Comparison of ENCODE assay signal across 23 cellular contexts in the genomic region with DNA sequence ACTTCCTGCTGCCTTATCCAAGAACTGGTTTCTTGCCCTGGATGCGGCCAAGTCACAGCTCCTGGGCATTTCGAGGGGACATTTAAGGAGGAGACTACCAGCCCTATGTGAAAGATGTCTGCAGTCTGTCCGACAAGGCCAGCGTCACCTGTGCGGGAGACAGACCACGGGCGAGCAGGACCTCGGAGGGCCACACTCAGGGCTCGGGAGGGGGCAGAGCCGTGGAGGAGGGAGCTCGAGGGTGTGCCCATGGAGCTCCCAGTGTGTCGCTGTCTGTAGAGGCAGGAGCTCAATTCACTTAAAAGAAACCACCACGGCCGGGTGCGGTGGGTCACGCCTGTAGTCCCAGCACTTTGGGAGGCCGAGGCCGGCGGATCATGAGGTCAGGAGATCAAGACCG. TPM values are rescaled to one million over a fixed set of nuclear protein-coding genes. Genes with fewer than 3 reads are reported as not detected.
"Had no signal": no experiment of that assay in that cellular context is flagged by ENCODE, and none has a peak within 500 bp of the region (broad histone marks: within the 10 kb centered on the region; RNA-seq: fewer than 3 reads in every experiment).

No MANE protein-coding gene starts in this region.

- H3K4me3 Mint-ChIP-seq: activated CD8-positive, alpha-beta T cell treated with anti-CD3 and anti-CD28 coated beads, Interleukin-2, amount 10 ng/mL, durations not matched to agents 7 days and 5 days; activated naive CD8-positive, alpha-beta T cell treated with anti-CD3 and anti-CD28 coated beads, Interleukin-2, amount 10 ng/mL, durations not matched to agents 7 days and 5 days; central memory CD8-positive, alpha-beta T cell had no signal

- H3K36me3 ChIP-seq: adrenal gland, SJCRH30 had no signal

- H3K27ac Mint-ChIP-seq: activated CD8-positive, alpha-beta T cell treated with anti-CD3 and anti-CD28 coated beads, Interleukin-2, amount 10 ng/mL, durations not matched to agents 7 days and 5 days; activated naive CD8-positive, alpha-beta T cell treated with anti-CD3 and anti-CD28 coated beads, Interleukin-2, amount 10 ng/mL, durations not matched to agents 7 days and 5 days had no signal

- H3K27ac ChIP-seq: adrenal gland, SJCRH30 had no signal

- H3K4me1 Mint-ChIP-seq: central memory CD8-positive, alpha-beta T cell had no signal

- H3K4me2 ChIP-seq: SK-N-SH had no signal

- H3K9me3 ChIP-seq: adrenal gland, SJCRH30, SK-N-SH had no signal

- H3K9ac ChIP-seq: SK-N-SH had no signal

- H3K36me3 Mint-ChIP-seq: activated naive CD8-positive, alpha-beta T cell treated with anti-CD3 and anti-CD28 coated beads, Interleukin-2, amount 10 ng/mL, durations not matched to agents 7 days and 5 days had no signal

- H3K4me3 ChIP-seq: adrenal gland, SJCRH30 had no signal

- H3K9me3 Mint-ChIP-seq: activated naive CD8-positive, alpha-beta T cell treated with anti-CD3 and anti-CD28 coated beads, Interleukin-2, amount 10 ng/mL, durations not matched to agents 7 days and 5 days; central memory CD8-positive, alpha-beta T cell had no signal

- DNase-seq: activated CD4-positive, alpha-beta T cell treated with anti-CD3 and anti-CD28 coated beads for 48 hours; activated CD4-positive, alpha-beta T cell treated with anti-CD3 and anti-CD28 coated beads, Interleukin-2, amount 50 U/mL, for 4 hours; activated CD8-positive, alpha-beta memory T cell treated with anti-CD3 and anti-CD28 coated beads, Interleukin-2, amount 50 U/mL, for 48 hours; activated CD8-positive, alpha-beta T cell treated with anti-CD3 and anti-CD28 coated beads, Interleukin-2, amount 10 ng/mL, durations not matched to agents 7 days and 5 days; activated naive CD4-positive, alpha-beta T cell treated with anti-CD3 and anti-CD28 coated beads, Interleukin-2, amount 50 U/mL, for 16 hours; activated naive CD8-positive, alpha-beta T cell treated with anti-CD3 and anti-CD28 coated beads, Interleukin-2, amount 10 ng/mL, durations not matched to agents 7 days and 5 days; activated T-cell treated with anti-CD3 and anti-CD28 coated beads, Interleukin-2, amount 50 U/mL, for 1 hour; anterior cingulate cortex; Karpas-422; MM.1S; NCI-H1105; NCI-H1436; NCI-H1694 treated with DMSO at 0.1 percent for 48 hours; NCI-H2029 treated with DMSO at 0.1 percent for 48 hours; NCI-H510A treated with DMSO at 0.1 percent for 48 hours; NCI-H69; SJCRH30; SK-N-SH; SW 1271 had no signal

- H3K27me3 ChIP-seq: SJCRH30 had no signal

- ATAC-seq: activated CD4-positive, CD25-positive, alpha-beta regulatory T cell treated with anti-CD3 and anti-CD28 coated beads, Interleukin-2, amount 50 U/mL, for 24 hours; activated CD8-positive, alpha-beta T cell treated with anti-CD3 and anti-CD28 coated beads, Interleukin-2, amount 10 ng/mL, durations not matched to agents 7 days and 5 days had no signal

RNA-seq across cellular contexts. Expression of gene CBFA2T3, which starts 33.3 kb away (rescaled TPM):
- total RNA-seq: activated CD8-positive, alpha-beta T cell treated with anti-CD3 and anti-CD28 coated beads, Interleukin-2, amount 10 ng/mL, durations not matched to agents 7 days and 5 days; RPMI7951 had no signal
- polyA plus RNA-seq: SK-N-SH had no signal
